Comparison of ENCODE assay signal across 8 cellular contexts in the genomic region with DNA sequence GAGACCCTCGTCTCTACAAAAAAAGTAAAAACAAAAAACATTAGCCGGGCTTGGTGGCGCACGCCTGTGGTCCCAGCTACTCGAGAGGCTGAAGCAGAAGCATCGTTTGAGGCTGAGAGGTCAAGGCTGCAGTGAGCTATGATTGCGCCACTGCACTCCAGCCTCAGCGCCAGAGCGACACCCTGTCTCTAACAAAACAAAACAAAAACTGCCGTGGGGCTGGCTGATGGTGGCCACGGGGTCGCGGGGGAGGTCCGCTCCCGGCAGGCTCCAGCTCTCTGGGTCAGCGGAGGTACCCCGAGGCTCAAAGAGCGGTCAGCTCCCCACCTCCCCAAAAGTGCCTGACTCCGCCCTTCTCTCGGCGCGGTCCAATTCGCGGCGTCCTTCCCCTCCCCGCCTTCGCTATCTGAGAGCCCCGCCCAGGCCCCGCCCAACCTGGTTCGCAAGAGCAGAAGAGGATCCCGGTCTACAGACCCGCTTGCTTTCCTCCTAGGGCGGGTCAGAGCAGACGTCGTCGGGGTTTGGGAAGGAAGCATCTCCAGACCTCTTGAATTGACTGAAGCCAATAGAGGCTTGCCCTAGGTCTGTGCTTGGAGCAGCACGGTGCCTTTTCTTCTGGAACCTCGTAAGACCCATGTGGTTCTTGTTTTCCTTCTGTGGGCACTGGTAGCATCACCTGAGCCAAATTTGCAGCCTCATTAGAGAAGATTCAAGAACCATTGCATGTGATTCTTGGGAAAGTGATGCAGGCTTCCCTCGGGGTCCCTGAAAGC.
DNase-seq lines count a peak whose midpoint lies in the region; ATAC-seq and TF ChIP-seq lines count a peak whose summit lies in the region.

No MANE protein-coding gene starts in this region.

- ATAC-seq in GM18498 (IDR thresholded peaks at IDR 0.05; ENCODE audit: unreplicated experiment) (peak; percentile 77), GM21737 (IDR thresholded peaks at IDR 0.05; ENCODE audit: unreplicated experiment) (no peak)

- H3K4me3 ChIP-seq in AG04449 (ENCODE audit: low read depth, low read length) (peak overlapping the region; percentile 42), retinal pigment epithelial cell (ENCODE audit: low read length) (peak overlapping the region; percentile 53)

- no peak for TF ChIP-seq CTCF in AG04449 (IDR thresholded peaks at IDR 0.05; ENCODE audit: insufficient read depth, low read length, missing control alignments)
- TF ChIP-seq CTCF in retinal pigment epithelial cell (conservative IDR thresholded peaks at IDR 0.05; ENCODE audit: low read depth, low read length), result no peak

- DNase-seq in AG04449 (ENCODE audit: low read depth, low spot score), result no peak
- peak; percentile 4 for DNase-seq in NCI-H2081 treated with DMSO at 0.1 percent for 48 hours (lab: John Stamatoyannopoulos, UW)
- DNase-seq in ecto neural progenitor cell (ENCODE audit: low spot score), result peak; percentile 73
- DNase-seq in retinal pigment epithelial cell (ENCODE audit: low read depth), result no peak
- DNase-seq in KG1 (lab: John Stamatoyannopoulos, UW), result no peak
- no peak for DNase-seq in GF-D8 (lab: John Stamatoyannopoulos, UW)

- POLR2A ChIA-PET in AG04449 (lab: Yijun Ruan, JAX), result no interaction called here

- CTCF ChIA-PET in AG04449 (lab: Yijun Ruan, JAX), result interaction anchor here (1.0 to 6.1 kb wide), 3 partner anchors 11 to 137 kb away, joined by 4 to 29 read pairs (median 11); no protein-coding TSS in a partner anchor

Comparison
In these comparisons a context has a peak if more than half of its experiments do, and no peak if none do; other contexts are left out.
1. DNase-seq: peak in NCI-H2081 treated with DMSO at 0.1 percent for 48 hours (single experiment) and ecto neural progenitor cell (single experiment); none in AG04449 (single experiment), retinal pigment epithelial cell (single experiment), KG1 (single experiment) and GF-D8 (single experiment).